ENCODE assay signal across 1 cellular context in genomic region chr1:150696151-150696550, GRCh38.
TF ChIP-seq lines count a peak whose summit lies in the region.

No MANE protein-coding gene starts in this region.

TF ChIP-seq in GM23338, 12 proteins besides CTCF, POLR2A, EP300 and RAD21 (continued from another document):
- no peak for TF ChIP-seq ETS1 (IDR thresholded peaks at IDR 0.05)
